In the genomic region with DNA sequence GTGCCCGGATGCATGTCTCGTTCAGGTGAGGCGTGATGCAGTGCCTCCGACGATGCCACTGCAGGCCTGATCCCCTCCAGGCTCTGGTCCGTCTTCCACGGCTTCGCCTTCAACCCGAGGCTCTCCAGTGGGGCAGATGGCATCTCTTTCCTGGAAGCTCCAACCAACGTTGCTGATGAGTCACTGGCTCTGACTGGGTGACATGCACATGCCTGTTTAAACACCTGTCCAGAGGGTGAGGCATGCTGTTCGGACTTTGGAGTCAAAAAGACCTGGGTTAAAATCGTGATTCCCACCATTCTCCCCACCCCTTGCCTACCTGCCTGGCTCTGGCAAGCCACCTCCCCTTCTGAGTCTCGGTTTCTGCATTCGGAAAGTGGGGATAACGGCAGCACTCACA, we compare ENCODE assay signal across 20 cellular contexts. TPM values are rescaled to one million over a fixed set of nuclear protein-coding genes. Genes with fewer than 3 reads are reported as not detected.
DNase-seq lines count a peak whose midpoint lies in the region; ATAC-seq, FAIRE-seq and TF ChIP-seq lines count a peak whose summit lies in the region.
"Had no signal": no experiment of that assay in that cellular context is flagged by ENCODE, and none has a peak within 500 bp of the region (broad histone marks: within the 10 kb centered on the region; RNA-seq: fewer than 3 reads in every experiment).

No MANE protein-coding gene starts in this region.

- intact Hi-C loops in MCF 10A (cut with micrococcal nuclease), result no loop called here
- intact Hi-C loops in breast epithelium (cut with DNase I; ENCODE audit: low total_unique reads), result no loop called here

- FAIRE-seq in urothelium cell line (lab: Jason Lieb, UNC), result no peak
- FAIRE-seq: A204.1, H54 had no signal

- CTCF ChIA-PET in MCF 10A (lab: Yijun Ruan, JAX), result no interaction called here

- H3K9me3 Mint-ChIP-seq in MCF 10A (ENCODE audit: unreplicated experiment), result no peaks in the 10 kb centered on the region

- no peaks in the 10 kb centered on the region for H3K36me3 Mint-ChIP-seq in MCF 10A (ENCODE audit: insufficient read depth, unreplicated experiment)

- H3K27me3 ChIP-seq in breast epithelium (peaks cover 0 to 10% of the 10 kb centered on the region in 2 donors), RWPE2 (ENCODE audit: insufficient read depth, poor library complexity, severe bottlenecking) (peaks cover 72% of the 10 kb centered on the region), foreskin keratinocyte (peaks cover 3% of the 10 kb centered on the region)

- H3K36me3 ChIP-seq in breast epithelium (no peaks in the 10 kb centered on the region), RWPE2 (ENCODE audit: low read depth) (no peaks in the 10 kb centered on the region)

- DNase-seq in MCF 10A (ENCODE audit: unreplicated experiment) (peak; percentile 10), breast epithelium (ENCODE audit: low spot score in 2 of 2) (no peak), RWPE2 (ENCODE audit: low spot score) (no peak), foreskin keratinocyte (peak in 1 of 2 donors; percentile 6), urothelium cell line (ENCODE audit: low spot score) (peak; percentile 63)
- no peak for DNase-seq in stimulated activated CD4-positive, alpha-beta T cell treated with anti-CD3 and anti-CD28 coated beads, Interleukin-4, amount 100 ng/mL, for 24 hours
- DNase-seq: C1 segment of cervical spinal cord, COR-L47, DND-41, KG1, MM.1S, NCI-H2029, NCI-H526 had no signal

- H3K27ac ChIP-seq in breast epithelium (no peak overlapping the region), RWPE2 (ENCODE audit: poor library complexity, severe bottlenecking) (no peak overlapping the region), foreskin keratinocyte (no peak overlapping the region)
- H3K27ac ChIP-seq: HL-60 had no signal

- H3K27ac Mint-ChIP-seq in MCF 10A (ENCODE audit: low read depth, unreplicated experiment), result no peak overlapping the region

- no peaks in the 10 kb centered on the region for H3K9me3 ChIP-seq in breast epithelium
- H3K9me3 ChIP-seq in RWPE2 (ENCODE audit: severe bottlenecking), result no peaks in the 10 kb centered on the region

- no peak for TF ChIP-seq CTCF in MCF 10A (IDR thresholded peaks at IDR 0.05; ENCODE audit: unreplicated experiment)
- no peak for TF ChIP-seq CTCF in breast epithelium (IDR thresholded peaks at IDR 0.05)
- no peak for TF ChIP-seq CTCF in RWPE2 (IDR thresholded peaks at IDR 0.05; ENCODE audit: poor library complexity, severe bottlenecking)
- TF ChIP-seq CTCF in foreskin keratinocyte (conservative IDR thresholded peaks at IDR 0.05), result no peak

- H3K4me1 ChIP-seq in breast epithelium (no peaks in the 10 kb centered on the region), RWPE2 (ENCODE audit: insufficient read depth, poor library complexity, severe bottlenecking) (no peaks in the 10 kb centered on the region), foreskin keratinocyte (no peaks in the 10 kb centered on the region)

- H3K4me1 Mint-ChIP-seq in MCF 10A (ENCODE audit: insufficient read depth, unreplicated experiment), result no peaks in the 10 kb centered on the region

- no peak overlapping the region for H3K4me3 Mint-ChIP-seq in MCF 10A (ENCODE audit: unreplicated experiment)

- POLR2A ChIA-PET in MCF 10A (lab: Yijun Ruan, JAX), result no interaction called here

- no TSS peak for BruUV-seq in MCF 10A (replicated peaks; lab: Mats Ljungman, UMichigan)

- no peak for TF ChIP-seq POLR2A in breast epithelium (IDR thresholded peaks at IDR 0.05)

- ATAC-seq in RWPE2 (ENCODE audit: low read depth) (peak; percentile 57; the same call in 2 of the 3 replicates), foreskin keratinocyte (peak; percentile 55), GM19467 (IDR thresholded peaks at IDR 0.05; ENCODE audit: unreplicated experiment) (no peak), GM21447 (IDR thresholded peaks at IDR 0.05; ENCODE audit: unreplicated experiment) (no peak)
- ATAC-seq: SK-N-SH treated with all-trans-retinoic acid at 6 μM for 48 hours had no signal

- no peak overlapping the region for H3K4me3 ChIP-seq in breast epithelium
- no peak overlapping the region for H3K4me3 ChIP-seq in RWPE2 (ENCODE audit: severe bottlenecking)

- H3K27me3 Mint-ChIP-seq in MCF 10A (ENCODE audit: insufficient read depth, unreplicated experiment), result peaks cover 70% of the 10 kb centered on the region

RNA-seq across cellular contexts. Expression of a gene that starts 8.7 kb away (rescaled TPM):
- total RNA-seq in MCF 10A (2022), result not detected in 2 replicates
- 10 to 100 TPM in 1 of 3 donors, 1 to 10 TPM in 1, under 1 TPM in 1; 0.96 to 12.1 (median 6.9) TPM for total RNA-seq in breast epithelium
- total RNA-seq in foreskin keratinocyte, result not detected in 2 replicates
- not detected in 2 replicates for polyA plus RNA-seq in foreskin keratinocyte
- total RNA-seq: OCI-LY7 had no signal

Comparison
In these comparisons a context has a peak if more than half of its experiments do, and no peak if none do; other contexts are left out.
1. DNase-seq: peak in MCF 10A (single experiment) and urothelium cell line (single experiment); none in breast epithelium (0 of 2), RWPE2 (single experiment) and stimulated activated CD4-positive, alpha-beta T cell treated with anti-CD3 and anti-CD28 coated beads, Interleukin-4, amount 100 ng/mL, for 24 hours (single experiment).
2. ATAC-seq: peak in RWPE2 (single experiment) and foreskin keratinocyte (single experiment); none in GM19467 (single experiment) and GM21447 (single experiment).